Comparison of ENCODE assay signal across 8 cellular contexts in the genomic region with DNA sequence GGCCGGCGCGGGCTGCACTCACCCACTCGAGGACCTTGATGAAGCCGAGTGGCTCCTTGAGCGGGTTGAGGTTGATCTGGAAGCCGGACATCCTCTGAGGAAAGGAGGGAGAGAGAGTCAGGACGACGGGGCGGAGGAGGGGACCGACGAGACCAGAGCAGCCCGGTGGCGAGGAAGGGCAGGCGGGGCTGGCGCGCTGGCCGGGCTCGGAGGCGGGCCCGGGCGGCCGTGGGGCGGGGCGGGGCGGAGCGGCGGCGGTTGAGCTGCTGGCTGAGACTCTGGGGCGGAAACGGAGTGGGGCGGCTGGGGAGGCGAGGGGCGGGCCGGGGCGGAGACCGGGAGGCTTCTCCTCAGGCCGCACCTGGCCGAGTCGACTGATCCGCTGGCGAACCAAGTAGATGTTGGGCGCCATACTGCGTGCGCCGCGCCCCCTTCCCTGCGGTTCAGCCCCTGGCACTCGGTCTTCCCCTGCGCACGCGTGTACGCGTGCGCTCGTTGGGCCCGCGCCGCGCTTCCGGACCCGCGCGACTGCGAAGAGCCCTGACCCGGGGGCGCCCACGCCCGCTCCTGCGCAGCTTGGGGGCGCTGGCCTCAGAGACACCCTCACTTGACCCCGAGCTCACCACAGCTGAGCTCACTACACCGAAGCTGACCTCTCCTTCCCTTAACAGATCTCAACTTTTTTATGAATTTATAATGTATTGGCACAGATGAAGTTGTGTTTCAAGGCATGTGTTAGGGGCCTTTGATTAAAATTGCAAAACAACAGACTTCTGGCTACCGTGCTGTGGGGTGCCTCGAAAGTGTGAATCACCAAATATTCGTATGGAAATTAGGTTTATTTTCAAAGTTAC. TPM values are rescaled to one million over a fixed set of nuclear protein-coding genes. Genes with fewer than 3 reads are reported as not detected.
A peak's percentile ranks its signal among the peaks of the same experiment; 100 is the strongest.
DNase-seq lines count a peak whose midpoint lies in the region; ATAC-seq lines count a peak whose summit lies in the region.

A gene (minus strand): TSS at position 195 of the 854 bp plus-strand sequence. CDS start 104 bp downstream, at position 91.

- no peaks in the 10 kb centered on the region for H3K27me3 Mint-ChIP-seq in activated CD4-positive, alpha-beta T cell treated with anti-CD3 and anti-CD28 coated beads for 36 hours

- ATAC-seq in GM19043 (IDR thresholded peaks at IDR 0.05; ENCODE audit: low read depth, unreplicated experiment) (peak; percentile 69), HG03378 (IDR thresholded peaks at IDR 0.05; ENCODE audit: unreplicated experiment) (peak; percentile 72), left colon (peak; percentile 91)
- peak; percentile 86 for ATAC-seq in activated CD4-positive, alpha-beta T cell treated with anti-CD3 and anti-CD28 coated beads for 36 hours

- H3K9me3 Mint-ChIP-seq in activated CD4-positive, alpha-beta T cell treated with anti-CD3 and anti-CD28 coated beads for 36 hours (ENCODE audit: low read depth) = no peaks in the 10 kb centered on the region

- POLR2A ChIA-PET in activated CD4-positive, alpha-beta T cell treated with anti-CD3 and anti-CD28 coated beads for 36 hours (lab: Charles Lee) = interaction anchor here (0.6 to 2.0 kb wide), 6 partner anchors 10 to 172 kb away, joined by 3 to 6 read pairs (median 4); a partner anchor contains a TSS

- peak within 1 kb of the TSS; percentile 89 for H3K27ac Mint-ChIP-seq in activated CD4-positive, alpha-beta T cell treated with anti-CD3 and anti-CD28 coated beads for 36 hours

- peaks cover 3% of the 10 kb centered on the region for H3K36me3 Mint-ChIP-seq in activated CD4-positive, alpha-beta T cell treated with anti-CD3 and anti-CD28 coated beads for 36 hours (ENCODE audit: low read depth)

- CTCF ChIA-PET in activated CD4-positive, alpha-beta T cell treated with anti-CD3 and anti-CD28 coated beads for 36 hours (lab: Charles Lee) = interaction anchor here (0.7 to 1.9 kb wide), 8 partner anchors 9 to 148 kb away, joined by 3 to 6 read pairs (median 4); no protein-coding TSS in a partner anchor

- peak within 1 kb of the TSS; percentile 79 for H3K4me3 Mint-ChIP-seq in activated CD4-positive, alpha-beta T cell treated with anti-CD3 and anti-CD28 coated beads for 36 hours

- intact Hi-C loops in activated CD4-positive, alpha-beta T cell treated with anti-CD3 and anti-CD28 coated beads for 36 hours (cut with DNase I, micrococcal nuclease) = loop anchor here (1.0 to 10.0 kb wide), 14 partner anchors 14 to 1632 kb away; a partner anchor contains a TSS
- intact Hi-C loops in left colon (cut with DNase I, micrococcal nuclease) = loop anchor here in 1 of 2 donors (5.0 kb wide), 1 partner anchor 55 kb away; no protein-coding TSS in a partner anchor

- peaks cover 64% of the 10 kb centered on the region for H3K4me1 Mint-ChIP-seq in activated CD4-positive, alpha-beta T cell treated with anti-CD3 and anti-CD28 coated beads for 36 hours

- peak within 1 kb of the TSS; percentile 92 for H3K27ac ChIP-seq in cingulate gyrus (ENCODE audit: low read depth, low read length)

- peak; percentile 77 to 85 for DNase-seq in AML-193 (lab: John Stamatoyannopoulos, UW)
- peak; percentile 82 for DNase-seq in NCI-H510A (lab: John Stamatoyannopoulos, UW)
- peak; percentile 95 for DNase-seq in activated CD4-positive, alpha-beta T cell treated with anti-CD3 and anti-CD28 coated beads for 36 hours
- DNase-seq in left colon = peak; percentile 94 to 95
- peak; percentile 91 for DNase-seq in stimulated activated CD4-positive, alpha-beta T cell treated with anti-CD3 and anti-CD28 coated beads, Interleukin-1b, Interleukin-23, amount 100 ng/mL, for 48 hours

RNA-seq across cellular contexts. Expression of the gene that starts here (rescaled TPM):
- total RNA-seq in activated CD4-positive, alpha-beta T cell treated with anti-CD3 and anti-CD28 coated beads for 36 hours = 10 to 100 TPM; 23.7 to 28.8 TPM
- 10 to 100 TPM; 71.9 to 84.2 TPM for total RNA-seq in left colon

Comparison
In these comparisons a context has a peak if more than half of its experiments do, and no peak if none do; other contexts are left out.
1. Peak in every context shown above with its lines: DNase-seq, ATAC-seq and H3K27ac ChIP-seq.